ENCODE assay signal across 21 cellular contexts in the genomic region with DNA sequence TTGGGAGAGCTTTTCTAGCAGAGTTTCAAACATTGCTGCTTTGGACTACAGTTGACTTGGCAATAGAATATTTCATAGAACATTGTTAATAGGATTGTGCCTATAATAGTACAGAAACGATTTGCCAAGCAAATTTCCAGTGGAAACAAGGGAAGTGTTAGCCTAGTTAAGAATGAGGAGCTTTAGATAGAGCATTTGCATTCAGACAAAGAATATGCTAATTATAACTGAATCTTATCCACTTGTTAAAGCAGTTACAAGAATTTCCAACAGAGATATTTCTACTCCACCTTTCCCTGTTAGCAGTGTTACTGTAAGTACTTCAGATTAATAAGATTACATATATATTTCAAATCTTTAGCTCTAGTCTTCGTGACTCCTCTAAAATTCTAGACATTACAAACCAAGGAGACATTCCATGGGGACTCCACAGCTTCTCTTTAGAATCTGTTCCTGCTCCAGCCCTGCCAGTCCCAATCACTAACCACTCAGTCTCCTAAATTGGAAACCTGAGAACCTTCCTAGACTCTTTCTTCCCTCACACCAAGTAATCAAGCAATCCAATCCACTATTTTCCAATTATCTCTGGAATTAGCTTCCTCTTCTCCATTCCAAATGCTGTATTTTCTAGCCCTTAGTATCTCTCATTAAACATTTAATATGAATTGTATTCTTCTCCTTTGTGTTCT.
"Had no signal": no experiment of that assay in that cellular context is flagged by ENCODE, and none has a peak within 500 bp of the region (broad histone marks: within the 10 kb centered on the region; RNA-seq: fewer than 3 reads in every experiment).

No MANE protein-coding gene starts in this region.

- H2AFZ ChIP-seq: hepatocyte had no signal

- H3K36me3 ChIP-seq: spleen, tibial nerve, upper lobe of right lung had no signal

- ATAC-seq: effector memory CD8-positive, alpha-beta T cell; foreskin keratinocyte; left lobe of liver; natural killer cell; sciatic nerve; stimulated activated naive B cell treated with anti-CD40 and anti-IgM and Interleukin-4, amounts not matched to agents 10 μg/mL and 1 μg/mL and 100 μg/mL, for 72 hours; stimulated activated naive CD8-positive, alpha-beta T cell treated with anti-CD3 and anti-CD28 coated beads, Interleukin-15, amount 100 ng/mL, for 72 hours; upper lobe of right lung had no signal

- H3K9me3 ChIP-seq: spleen, testis, tibial nerve, upper lobe of right lung had no signal

- H3K4me2 ChIP-seq: hepatocyte had no signal

- H3K4me1 ChIP-seq: foreskin keratinocyte, spleen, testis, tibial nerve, upper lobe of right lung had no signal

- H3K9me3 Mint-ChIP-seq: neural crest cell; stimulated activated naive B cell treated with anti-CD40 and anti-IgM and Interleukin-4, amounts not matched to agents 10 μg/mL and 1 μg/mL and 100 μg/mL, for 72 hours; stimulated activated naive CD8-positive, alpha-beta T cell treated with anti-CD3 and anti-CD28 coated beads, Interleukin-15, amount 100 ng/mL, for 72 hours had no signal

- H3K27me3 ChIP-seq: foreskin keratinocyte, hepatocyte, spleen, testis, tibial nerve, upper lobe of right lung had no signal

- H3K79me2 ChIP-seq: hepatocyte had no signal

- H3K27ac Mint-ChIP-seq: dendritic cell treated with granulocyte-macrophage colony-stimulating factor and Interleukin-4, amounts not matched to agents 40 ng/mL and 50 ng/mL, for 4 days; effector memory CD8-positive, alpha-beta T cell; mesothelial cell of epicardium; natural killer cell; stimulated activated naive B cell treated with anti-CD40 and anti-IgM and Interleukin-4, amounts not matched to agents 10 μg/mL and 1 μg/mL and 100 μg/mL, for 72 hours; stimulated activated naive CD8-positive, alpha-beta T cell treated with anti-CD3 and anti-CD28 coated beads, Interleukin-15, amount 100 ng/mL, for 72 hours had no signal

- DNase-seq: effector memory CD8-positive, alpha-beta T cell; foreskin keratinocyte; kidney glomerular epithelial cell; mammary epithelial cell; natural killer cell; posterior cingulate gyrus; spleen; stimulated activated CD4-positive, alpha-beta T cell treated with anti-CD3 and anti-CD28 coated beads, Interleukin-15, amount 100 ng/mL, for 24 hours; stimulated activated CD4-positive, alpha-beta T cell treated with anti-CD3 and anti-CD28 coated beads, Interleukin-2, amount 100 ng/mL, for 24 hours; stimulated activated CD4-positive, alpha-beta T cell treated with anti-CD3 and anti-CD28 coated beads, Interleukin-4, amount 100 ng/mL, for 4 hours; stimulated activated naive B cell treated with anti-CD40 and anti-IgM and Interleukin-4, amounts not matched to agents 10 μg/mL and 1 μg/mL and 100 μg/mL, for 72 hours; stimulated activated naive CD8-positive, alpha-beta T cell treated with anti-CD3 and anti-CD28 coated beads, Interleukin-15, amount 100 ng/mL, for 72 hours; testis; upper lobe of right lung had no signal

- H3K27me3 Mint-ChIP-seq: dendritic cell treated with granulocyte-macrophage colony-stimulating factor and Interleukin-4, amounts not matched to agents 40 ng/mL and 50 ng/mL, for 4 days; effector memory CD8-positive, alpha-beta T cell; stimulated activated naive B cell treated with anti-CD40 and anti-IgM and Interleukin-4, amounts not matched to agents 10 μg/mL and 1 μg/mL and 100 μg/mL, for 72 hours; stimulated activated naive CD8-positive, alpha-beta T cell treated with anti-CD3 and anti-CD28 coated beads, Interleukin-15, amount 100 ng/mL, for 72 hours had no signal

- H3K36me3 Mint-ChIP-seq: mesothelial cell of epicardium; natural killer cell; stimulated activated naive B cell treated with anti-CD40 and anti-IgM and Interleukin-4, amounts not matched to agents 10 μg/mL and 1 μg/mL and 100 μg/mL, for 72 hours had no signal

- H3K4me3 Mint-ChIP-seq: dendritic cell treated with granulocyte-macrophage colony-stimulating factor and Interleukin-4, amounts not matched to agents 40 ng/mL and 50 ng/mL, for 4 days; effector memory CD8-positive, alpha-beta T cell; mesothelial cell of epicardium; natural killer cell; neural crest cell; stimulated activated naive B cell treated with anti-CD40 and anti-IgM and Interleukin-4, amounts not matched to agents 10 μg/mL and 1 μg/mL and 100 μg/mL, for 72 hours; stimulated activated naive CD8-positive, alpha-beta T cell treated with anti-CD3 and anti-CD28 coated beads, Interleukin-15, amount 100 ng/mL, for 72 hours had no signal

- H3K4me3 ChIP-seq: hepatocyte, spleen, testis, tibial nerve, upper lobe of right lung had no signal

- H3K4me1 Mint-ChIP-seq: natural killer cell; neural crest cell; stimulated activated naive B cell treated with anti-CD40 and anti-IgM and Interleukin-4, amounts not matched to agents 10 μg/mL and 1 μg/mL and 100 μg/mL, for 72 hours; stimulated activated naive CD8-positive, alpha-beta T cell treated with anti-CD3 and anti-CD28 coated beads, Interleukin-15, amount 100 ng/mL, for 72 hours had no signal

- H3K27ac ChIP-seq: foreskin keratinocyte, hepatocyte, spleen, testis, tibial nerve, upper lobe of right lung had no signal
